ENCODE assay signal across 28 cellular contexts in the genomic region with DNA sequence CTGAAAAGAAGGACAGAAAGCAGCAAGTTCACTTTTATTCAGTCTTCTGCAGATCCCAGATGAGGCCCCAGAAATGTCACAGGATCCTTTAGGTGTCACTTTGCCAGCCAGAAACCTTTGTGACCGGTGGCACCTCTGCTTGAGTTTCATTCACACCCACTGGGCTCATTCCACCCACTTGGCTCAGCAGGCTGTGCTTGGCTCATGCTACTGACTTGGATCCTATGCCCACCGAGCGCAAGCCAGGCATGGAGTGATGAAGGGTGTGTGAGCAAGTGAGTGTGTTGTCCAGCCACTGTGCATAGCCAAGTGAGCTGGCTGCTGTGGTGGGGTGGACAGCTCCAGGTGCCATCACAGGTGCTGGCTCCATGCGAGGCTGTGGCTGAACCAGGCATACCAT.
"Had no signal": no experiment of that assay in that cellular context is flagged by ENCODE, and none has a peak within 500 bp of the region (broad histone marks: within the 10 kb centered on the region; RNA-seq: fewer than 3 reads in every experiment).

No MANE protein-coding gene starts in this region.

- H3K4me3 ChIP-seq: esophagus muscularis mucosa, heart left ventricle, lower lobe of right lung, neural progenitor cell, right lobe of liver, thyroid gland had no signal

- H3K4me1 ChIP-seq: esophagus muscularis mucosa, foreskin keratinocyte, lower lobe of right lung, neural progenitor cell, right lobe of liver, thyroid gland had no signal

- H3K27ac ChIP-seq: esophagus muscularis mucosa, foreskin keratinocyte, heart left ventricle, lower lobe of right lung, neural progenitor cell, right lobe of liver, thyroid gland had no signal

- DNase-seq: activated CD4-positive, alpha-beta T cell treated with anti-CD3 and anti-CD28 coated beads for 1 hour; activated CD4-positive, alpha-beta T cell treated with anti-CD3 and anti-CD28 coated beads, Interleukin-2, amount 10 ng/mL, durations not matched to agents 7 days and 5 days; activated CD8-positive, alpha-beta T cell treated with anti-CD3 and anti-CD28 coated beads for 36 hours; activated gamma-delta T cell treated with Interleukin-2 at 50 U/mL for 16 hours; activated naive CD4-positive, alpha-beta T cell treated with anti-CD3 and anti-CD28 coated beads, Interleukin-2, amount 50 U/mL, for 16 hours; activated T-cell treated with anti-CD3 and anti-CD28 coated beads, Interleukin-2, amount 50 U/mL, for 4 hours; amniotic stem cell; dermis blood vessel endothelial cell; effector CD4-positive, alpha-beta T cell; foreskin keratinocyte; heart left ventricle; hypothalamus; immature natural killer cell; kidney; lower lobe of right lung; mesenchymal stem cell; natural killer cell; right lobe of liver; small intestine; stimulated activated CD4-positive, alpha-beta T cell treated with anti-CD3 and anti-CD28 coated beads, Interleukin-4, amount 100 ng/mL, for 24 hours; stimulated activated naive CD8-positive, alpha-beta T cell treated with anti-CD3 and anti-CD28 coated beads, Interleukin-15, amount 100 ng/mL, for 72 hours; substantia nigra; T-helper 2 cell; thyroid gland had no signal

- H3K36me3 ChIP-seq: esophagus muscularis mucosa, heart left ventricle, lower lobe of right lung, neural progenitor cell, right lobe of liver, thyroid gland had no signal

- ATAC-seq: activated CD8-positive, alpha-beta T cell treated with anti-CD3 and anti-CD28 coated beads for 36 hours; activated T-cell treated with anti-CD3 and anti-CD28 coated beads, Interleukin-2, amount 50 U/mL, for 4 hours; activated T-helper 17 cell treated with anti-CD3 and anti-CD28 coated beads, Interleukin-2, amount 50 U/mL, for 72 hours; foreskin keratinocyte; lower lobe of right lung; natural killer cell; right lobe of liver; stimulated activated memory B cell treated with anti-CD40 and anti-IgM and Interleukin-4, amounts not matched to agents 10 μg/mL and 1 μg/mL and 100 μg/mL, for 72 hours; stimulated activated naive CD8-positive, alpha-beta T cell treated with anti-CD3 and anti-CD28 coated beads, Interleukin-15, amount 100 ng/mL, for 72 hours had no signal

- FAIRE-seq: kidney, small intestine had no signal

- H3K9me3 ChIP-seq: esophagus muscularis mucosa, lower lobe of right lung, right lobe of liver, thyroid gland had no signal

- H3K27me3 ChIP-seq: esophagus muscularis mucosa, foreskin keratinocyte, heart left ventricle, neural progenitor cell, right lobe of liver, thyroid gland had no signal

- H3K4me2 ChIP-seq: neural progenitor cell had no signal

- H3K9ac ChIP-seq: neural progenitor cell had no signal
